In the genomic region with DNA sequence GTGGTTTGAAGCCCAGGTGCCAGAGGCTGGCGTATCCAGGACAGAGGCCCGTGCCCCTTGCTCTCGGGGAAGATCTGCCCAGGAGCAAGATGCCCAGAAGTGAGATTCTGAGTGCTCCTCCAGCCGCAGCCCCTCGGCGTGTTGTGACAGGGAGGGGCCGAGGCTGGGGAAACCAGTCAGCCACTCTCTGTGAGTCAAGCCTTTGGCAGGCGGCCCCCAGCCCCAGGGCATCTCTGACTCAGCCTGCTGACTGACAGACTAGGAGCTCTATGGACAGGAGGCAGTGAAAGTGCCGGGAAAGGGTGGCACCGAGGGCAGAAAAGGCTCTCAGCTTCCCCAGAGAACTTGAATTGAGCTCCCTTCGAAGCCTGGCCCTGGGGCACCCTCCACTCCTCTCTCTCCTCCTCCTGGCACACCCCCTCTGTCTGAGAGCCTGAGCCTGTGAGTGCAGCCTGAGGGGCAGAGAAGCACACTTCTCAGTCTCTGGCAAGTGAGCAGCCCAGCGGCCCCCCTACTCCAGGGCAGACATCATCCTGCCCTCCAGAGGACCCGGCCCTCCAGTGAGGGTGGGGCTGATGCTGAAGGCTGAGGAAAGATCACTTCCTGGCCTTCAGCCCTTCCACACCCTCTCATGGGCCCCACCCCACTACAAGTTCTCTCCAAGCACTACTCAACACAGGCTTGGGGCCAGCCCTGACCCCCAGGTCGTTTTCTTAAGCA, we compare ENCODE assay signal across 1 cellular context.
TF ChIP-seq lines count a peak whose summit lies in the region.

No MANE protein-coding gene starts in this region.

TF ChIP-seq in K562, 482 proteins besides CTCF, POLR2A, EP300 and RAD21:
- TF ChIP-seq, protein P1, sequence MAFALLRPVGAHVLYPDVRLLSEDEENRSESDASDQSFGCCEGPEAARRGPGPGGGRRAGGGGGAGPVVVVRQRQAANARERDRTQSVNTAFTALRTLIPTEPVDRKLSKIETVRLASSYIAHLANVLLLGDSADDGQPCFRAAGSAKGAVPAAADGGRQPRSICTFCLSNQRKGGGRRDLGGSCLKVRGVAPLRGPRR (CRISPR knock-in tag; IDR thresholded peaks at IDR 0.05): no peak
- TF ChIP-seq SRSF3 (IDR thresholded peaks at IDR 0.05; ENCODE audit: insufficient read depth, low read length) (no peak), HMG20B (CRISPR knock-in tag; IDR thresholded peaks at IDR 0.05) (no peak)
